20 cellular contexts compared by ENCODE assay signal in genomic region chr9:88772602-88773001, GRCh38.
"Had no signal": no experiment of that assay in that cellular context is flagged by ENCODE, and none has a peak within 500 bp of the region (broad histone marks: within the 10 kb centered on the region; RNA-seq: fewer than 3 reads in every experiment).

No MANE protein-coding gene starts in this region.

- H3K36me3 Mint-ChIP-seq: naive B cell, T-cell had no signal

- H3K27ac Mint-ChIP-seq: activated CD4-positive, alpha-beta memory T cell treated with anti-CD3 and anti-CD28 coated beads, Interleukin-2, amount 10 ng/mL, durations not matched to agents 7 days and 5 days; dendritic cell treated with granulocyte-macrophage colony-stimulating factor and Interleukin-4, amounts not matched to agents 40 ng/mL and 50 ng/mL, for 4 days; naive B cell; T-cell had no signal

- H3K4me3 Mint-ChIP-seq: activated CD4-positive, alpha-beta memory T cell treated with anti-CD3 and anti-CD28 coated beads, Interleukin-2, amount 10 ng/mL, durations not matched to agents 7 days and 5 days; activated T-cell treated with anti-CD3 and anti-CD28 coated beads, Interleukin-2, amount 50 U/mL, for 4 hours; central memory CD8-positive, alpha-beta T cell; dendritic cell treated with granulocyte-macrophage colony-stimulating factor and Interleukin-4, amounts not matched to agents 40 ng/mL and 50 ng/mL, for 4 days; T-cell had no signal

- H3K27me3 ChIP-seq: gastrocnemius medialis, heart right ventricle, tibial nerve, vagina had no signal

- DNase-seq: activated CD4-positive, alpha-beta memory T cell treated with anti-CD3 and anti-CD28 coated beads, Interleukin-2, amount 10 ng/mL, durations not matched to agents 7 days and 5 days; activated effector memory CD4-positive, alpha-beta T cell treated with Interleukin-2 at 50 U/mL for 16 hours; activated naive CD4-positive, alpha-beta T cell treated with anti-CD3 and anti-CD28 coated beads, Interleukin-2, amount 50 U/mL, for 16 hours; activated T-cell treated with anti-CD3 and anti-CD28 coated beads, Interleukin-2, amount 50 U/mL, for 4 hours; effector memory CD4-positive, alpha-beta T cell; gastrocnemius medialis; heart right ventricle; naive B cell; posterior cingulate gyrus; retina; stimulated activated CD4-positive, alpha-beta T cell treated with anti-CD3 and anti-CD28 coated beads, Interleukin-4, amount 100 ng/mL, for 24 hours; stimulated activated naive CD4-positive, alpha-beta T cell; T-cell had no signal

- H3K4me3 ChIP-seq: gastrocnemius medialis, heart right ventricle, skin epidermis, tibial nerve, vagina had no signal

- H3K9me3 Mint-ChIP-seq: activated CD4-positive, alpha-beta memory T cell treated with anti-CD3 and anti-CD28 coated beads, Interleukin-2, amount 10 ng/mL, durations not matched to agents 7 days and 5 days; activated T-cell treated with anti-CD3 and anti-CD28 coated beads, Interleukin-2, amount 50 U/mL, for 4 hours; central memory CD8-positive, alpha-beta T cell; dendritic cell treated with granulocyte-macrophage colony-stimulating factor and Interleukin-4, amounts not matched to agents 40 ng/mL and 50 ng/mL, for 4 days; T-cell had no signal

- H3K9me3 ChIP-seq: gastrocnemius medialis, heart right ventricle, tibial nerve, vagina had no signal

- H3K4me1 Mint-ChIP-seq: activated CD4-positive, alpha-beta memory T cell treated with anti-CD3 and anti-CD28 coated beads, Interleukin-2, amount 10 ng/mL, durations not matched to agents 7 days and 5 days; central memory CD8-positive, alpha-beta T cell had no signal

- H3K27ac ChIP-seq: epithelial cell of prostate, gastrocnemius medialis, skin epidermis, tibial nerve, vagina, VCaP had no signal

- H3K36me3 ChIP-seq: gastrocnemius medialis, heart right ventricle, tibial nerve, vagina had no signal
